ENCODE assay signal across 14 cellular contexts in the genomic region with DNA sequence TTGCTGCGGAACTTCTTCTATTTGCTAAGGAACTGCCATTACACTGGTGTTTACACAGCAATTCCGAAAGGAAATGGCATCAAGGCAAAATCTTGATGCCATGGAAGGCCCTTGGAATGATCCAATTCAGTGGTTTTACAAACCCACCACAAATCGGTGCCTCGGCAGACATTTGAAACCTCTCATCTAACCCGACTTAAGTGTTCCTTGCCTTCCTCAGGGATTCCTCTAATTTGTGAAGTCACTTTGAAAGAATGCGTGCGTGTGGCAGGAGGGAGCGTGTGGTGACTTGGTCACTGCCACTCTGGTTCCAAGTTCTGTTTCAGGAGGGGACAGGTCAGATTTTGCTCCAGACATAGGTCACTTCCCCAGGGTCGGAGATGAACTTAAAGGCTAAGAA. TPM values are rescaled to one million over a fixed set of nuclear protein-coding genes. Genes with fewer than 3 reads are reported as not detected.
DNase-seq lines count a peak whose midpoint lies in the region; ATAC-seq and TF ChIP-seq lines count a peak whose summit lies in the region.
"Had no signal": no experiment of that assay in that cellular context is flagged by ENCODE, and none has a peak within 500 bp of the region (broad histone marks: within the 10 kb centered on the region; RNA-seq: fewer than 3 reads in every experiment).

No MANE protein-coding gene starts in this region.

- peaks cover 5 to 67% of the 10 kb centered on the region in 2 experiments; a peak in 1 of 3 replicates for H3K36me3 ChIP-seq in HEK293 (ENCODE audit: control insufficient read depth in 2 of 2, insufficient read depth in 1 of 2, low read length in 2 of 2)

- no peak overlapping the region for H3K27ac ChIP-seq in HEK293 (ENCODE audit: extremely low read depth, low read depth, low read length)
- no peak overlapping the region for H3K27ac ChIP-seq in dorsolateral prefrontal cortex
- H3K27ac ChIP-seq: BLaER1, SJSA1, WERI-Rb-1 had no signal

- POLR2A ChIA-PET in HEK293 (lab: Yijun Ruan, JAX) = no interaction called here

- CTCF ChIA-PET in HEK293 (lab: Yijun Ruan, JAX) = no interaction called here

- no peaks in the 10 kb centered on the region for H3K4me1 ChIP-seq in HEK293 (ENCODE audit: control insufficient read depth, insufficient read depth, low read length)

- no peaks in the 10 kb centered on the region for H3K9me3 ChIP-seq in HEK293 (ENCODE audit: control insufficient read depth, insufficient read depth, low read depth, low read length)
- H3K9me3 ChIP-seq: BLaER1, SJSA1 had no signal

- no peaks in the 10 kb centered on the region for H3K27me3 ChIP-seq in dorsolateral prefrontal cortex
- H3K27me3 ChIP-seq: BLaER1, SJSA1 had no signal

- TF ChIP-seq CTCF in HEK293 (tag by site-specific recombination; IDR thresholded peaks at IDR 0.05) (no peak), dorsolateral prefrontal cortex (IDR thresholded peaks at IDR 0.05 in 54 of 56, conservative IDR thresholded peaks at IDR 0.05 in 2 of 56; ENCODE audit: low read depth in 1 of 56, partially characterized antibody in 56 of 56) (no peak)

- intact Hi-C loops in cardiac septum (cut with DNase I) (no loop called here), dorsolateral prefrontal cortex (cut with DNase I) (no loop called here)

- H3K4me3 ChIP-seq in HEK293 (ENCODE audit: low read depth, low read length) (no peak overlapping the region), dorsolateral prefrontal cortex (no peak overlapping the region)
- H3K4me3 ChIP-seq: BLaER1, SJSA1 had no signal

- peak; percentile 41 for DNase-seq in A172 (ENCODE audit: low spot score)
- DNase-seq in astrocyte of the hippocampus (ENCODE audit: low read depth, low spot score) = peak; percentile 81
- DNase-seq in kidney tubule cell (ENCODE audit: low spot score) = peak; percentile 57
- DNase-seq in HCEC 1CT = no peak
- DNase-seq in cardiac septum (ENCODE audit: low spot score) = no peak
- no peak for DNase-seq in dorsolateral prefrontal cortex
- DNase-seq: activated effector memory CD4-positive, alpha-beta T cell treated with Interleukin-2 at 50 U/mL for 16 hours; NCI-H1436; WERI-Rb-1 had no signal

- no peak for ATAC-seq in HG03196 (IDR thresholded peaks at IDR 0.05; ENCODE audit: unreplicated experiment)
- ATAC-seq: sciatic nerve had no signal

TF ChIP-seq in HEK293, 187 proteins besides CTCF, POLR2A, EP300 and RAD21:
- TF ChIP-seq, protein P1, sequence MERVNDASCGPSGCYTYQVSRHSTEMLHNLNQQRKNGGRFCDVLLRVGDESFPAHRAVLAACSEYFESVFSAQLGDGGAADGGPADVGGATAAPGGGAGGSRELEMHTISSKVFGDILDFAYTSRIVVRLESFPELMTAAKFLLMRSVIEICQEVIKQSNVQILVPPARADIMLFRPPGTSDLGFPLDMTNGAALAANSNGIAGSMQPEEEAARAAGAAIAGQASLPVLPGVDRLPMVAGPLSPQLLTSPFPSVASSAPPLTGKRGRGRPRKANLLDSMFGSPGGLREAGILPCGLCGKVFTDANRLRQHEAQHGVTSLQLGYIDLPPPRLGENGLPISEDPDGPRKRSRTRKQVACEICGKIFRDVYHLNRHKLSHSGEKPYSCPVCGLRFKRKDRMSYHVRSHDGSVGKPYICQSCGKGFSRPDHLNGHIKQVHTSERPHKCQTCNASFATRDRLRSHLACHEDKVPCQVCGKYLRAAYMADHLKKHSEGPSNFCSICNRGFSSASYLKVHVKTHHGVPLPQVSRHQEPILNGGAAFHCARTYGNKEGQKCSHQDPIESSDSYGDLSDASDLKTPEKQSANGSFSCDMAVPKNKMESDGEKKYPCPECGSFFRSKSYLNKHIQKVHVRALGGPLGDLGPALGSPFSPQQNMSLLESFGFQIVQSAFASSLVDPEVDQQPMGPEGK (tag by site-specific recombination; IDR thresholded peaks at IDR 0.05) = no peak
- TF ChIP-seq ZNF707 (tag by site-specific recombination; IDR thresholded peaks at IDR 0.05) = no peak
- TF ChIP-seq GLI4 (tag by site-specific recombination; IDR thresholded peaks at IDR 0.05) = no peak
- TF ChIP-seq, protein P2, sequence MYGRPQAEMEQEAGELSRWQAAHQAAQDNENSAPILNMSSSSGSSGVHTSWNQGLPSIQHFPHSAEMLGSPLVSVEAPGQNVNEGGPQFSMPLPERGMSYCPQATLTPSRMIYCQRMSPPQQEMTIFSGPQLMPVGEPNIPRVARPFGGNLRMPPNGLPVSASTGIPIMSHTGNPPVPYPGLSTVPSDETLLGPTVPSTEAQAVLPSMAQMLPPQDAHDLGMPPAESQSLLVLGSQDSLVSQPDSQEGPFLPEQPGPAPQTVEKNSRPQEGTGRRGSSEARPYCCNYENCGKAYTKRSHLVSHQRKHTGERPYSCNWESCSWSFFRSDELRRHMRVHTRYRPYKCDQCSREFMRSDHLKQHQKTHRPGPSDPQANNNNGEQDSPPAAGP (tag by site-specific recombination; IDR thresholded peaks at IDR 0.05) = no peak
- TF ChIP-seq ZNF600 (tag by site-specific recombination; IDR thresholded peaks at IDR 0.05) = 0 out of 2 replicates have a peak, but pooled peaks have one; percentile 28
- no peak for TF ChIP-seq ZNF23 (tag by site-specific recombination; IDR thresholded peaks at IDR 0.05; ENCODE audit: borderline replicate concordance)
- no peak for TF ChIP-seq ZNF174 (tag by site-specific recombination; IDR thresholded peaks at IDR 0.05)
- TF ChIP-seq, protein P3, sequence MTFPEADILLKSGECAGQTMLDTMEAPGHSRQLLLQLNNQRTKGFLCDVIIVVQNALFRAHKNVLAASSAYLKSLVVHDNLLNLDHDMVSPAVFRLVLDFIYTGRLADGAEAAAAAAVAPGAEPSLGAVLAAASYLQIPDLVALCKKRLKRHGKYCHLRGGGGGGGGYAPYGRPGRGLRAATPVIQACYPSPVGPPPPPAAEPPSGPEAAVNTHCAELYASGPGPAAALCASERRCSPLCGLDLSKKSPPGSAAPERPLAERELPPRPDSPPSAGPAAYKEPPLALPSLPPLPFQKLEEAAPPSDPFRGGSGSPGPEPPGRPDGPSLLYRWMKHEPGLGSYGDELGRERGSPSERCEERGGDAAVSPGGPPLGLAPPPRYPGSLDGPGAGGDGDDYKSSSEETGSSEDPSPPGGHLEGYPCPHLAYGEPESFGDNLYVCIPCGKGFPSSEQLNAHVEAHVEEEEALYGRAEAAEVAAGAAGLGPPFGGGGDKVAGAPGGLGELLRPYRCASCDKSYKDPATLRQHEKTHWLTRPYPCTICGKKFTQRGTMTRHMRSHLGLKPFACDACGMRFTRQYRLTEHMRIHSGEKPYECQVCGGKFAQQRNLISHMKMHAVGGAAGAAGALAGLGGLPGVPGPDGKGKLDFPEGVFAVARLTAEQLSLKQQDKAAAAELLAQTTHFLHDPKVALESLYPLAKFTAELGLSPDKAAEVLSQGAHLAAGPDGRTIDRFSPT (tag by site-specific recombination; IDR thresholded peaks at IDR 0.05) = 0 out of 2 replicates have a peak, but pooled peaks have one; percentile 23
- TF ChIP-seq HOXA7 (CRISPR knock-in tag; IDR thresholded peaks at IDR 0.05; ENCODE audit: borderline replicate concordance) = no peak

RNA-seq across cellular contexts. Expression of a gene that starts 4.8 kb away (rescaled TPM):
- total RNA-seq in A172 (2014; rRNA removed; shearing (Covaris generic)) = 23.8 and 33.1 TPM in 2 replicates
- total RNA-seq in cardiac septum (16.1 TPM), dorsolateral prefrontal cortex (10 to 100 TPM in 119 of 120 experiments, 1 to 10 TPM in 1; 9.7 to 21.7 (median 15.1) TPM)

RNA-seq across cellular contexts. Expression of a gene that starts 4.9 kb away (rescaled TPM):
- total RNA-seq in A172 (2014; rRNA removed; shearing (Covaris generic)) = 4.9 and 8.5 TPM in 2 replicates
- 13.5 TPM for total RNA-seq in cardiac septum
- total RNA-seq in dorsolateral prefrontal cortex = 10 to 100 TPM; 17.9 to 41.6 (median 30.0) TPM

Comparison
In these comparisons a context has a peak if more than half of its experiments do, and no peak if none do; other contexts are left out.
1. DNase-seq: peak in A172 (single experiment), astrocyte of the hippocampus (single experiment) and kidney tubule cell (single experiment); none in HCEC 1CT (single experiment), cardiac septum (single experiment) and dorsolateral prefrontal cortex (0 of 10).